14 cellular contexts compared by ENCODE assay signal in genomic region chr7:105963038-105963667, GRCh38. TPM values are rescaled to one million over a fixed set of nuclear protein-coding genes. Genes with fewer than 3 reads are reported as not detected.
DNase-seq lines count a peak whose midpoint lies in the region; ATAC-seq and TF ChIP-seq lines count a peak whose summit lies in the region.
"Had no signal": no experiment of that assay in that cellular context is flagged by ENCODE, and none has a peak within 500 bp of the region (broad histone marks: within the 10 kb centered on the region; RNA-seq: fewer than 3 reads in every experiment).

CDHR3 (plus strand) TSS chr7:105963264; CDS start chr7:105963319, 55 bp downstream.

- TF ChIP-seq CTCF in natural killer cell (IDR thresholded peaks at IDR 0.05) (no peak), upper lobe of right lung (IDR thresholded peaks at IDR 0.05) (no peak)

- H3K27ac ChIP-seq in upper lobe of right lung: no peak within 1 kb of the TSS
- H3K27ac ChIP-seq: KMS-11 had no signal

- H3K4me1 ChIP-seq in upper lobe of right lung: no peaks in the 10 kb centered on the region

- no peak for DNase-seq in natural killer cell
- no peak for DNase-seq in natural killer cell treated with Interleukin-12 subunit alpha and Interleukin-12 subunit beta and Interleukin-15 and Interleukin-18, amount 100 ng/mL, for 72 hours (ENCODE audit: low spot score)
- DNase-seq in astrocyte of the hippocampus (ENCODE audit: low read depth, low spot score): peak; percentile 5
- no peak for DNase-seq in mesenteric fat pad (ENCODE audit: low spot score)
- no peak for DNase-seq in upper lobe of right lung
- no peak for DNase-seq in erythroblast (lab: John Stamatoyannopoulos, UW)
- DNase-seq: activated CD4-positive, alpha-beta T cell treated with anti-CD3 and anti-CD28 coated beads, Interleukin-2, amount 50 U/mL, for 48 hours; NCI-H2227 treated with DMSO at 0.1 percent for 48 hours had no signal

- H3K9me3 Mint-ChIP-seq in natural killer cell: no peaks in the 10 kb centered on the region
- no peaks in the 10 kb centered on the region for H3K9me3 Mint-ChIP-seq in natural killer cell treated with Interleukin-12 subunit alpha and Interleukin-12 subunit beta and Interleukin-15 and Interleukin-18, amount 100 ng/mL, for 72 hours
- H3K9me3 Mint-ChIP-seq: activated T-helper 2 cell treated with anti-CD3 and anti-CD28 coated beads, Interferon-gamma antibody, Interleukin-2, Interleukin-4, amounts not matched to agents 10 μg/mL and 5 μg/mL and 100 μg/mL, durations not matched to agents 14 hours and 24 hours and 36 hours had no signal

- intact Hi-C loops in natural killer cell (cut with micrococcal nuclease) (no loop called here), upper lobe of right lung (cut with DNase I) (no loop called here)

- H3K4me1 Mint-ChIP-seq in natural killer cell: no peaks in the 10 kb centered on the region
- H3K4me1 Mint-ChIP-seq in natural killer cell treated with Interleukin-12 subunit alpha and Interleukin-12 subunit beta and Interleukin-15 and Interleukin-18, amount 100 ng/mL, for 72 hours (ENCODE audit: low read depth in 2 of 2): no peaks in the 10 kb centered on the region
- H3K4me1 Mint-ChIP-seq: brain had no signal

- no peaks in the 10 kb centered on the region for H3K9me3 ChIP-seq in upper lobe of right lung

- no peaks in the 10 kb centered on the region for H3K36me3 ChIP-seq in upper lobe of right lung

- no peak within 1 kb of the TSS for H3K4me3 ChIP-seq in upper lobe of right lung

- no peak within 1 kb of the TSS for H3K4me3 Mint-ChIP-seq in natural killer cell
- H3K4me3 Mint-ChIP-seq in natural killer cell treated with Interleukin-12 subunit alpha and Interleukin-12 subunit beta and Interleukin-15 and Interleukin-18, amount 100 ng/mL, for 72 hours: no peak within 1 kb of the TSS
- H3K4me3 Mint-ChIP-seq: brain had no signal

- H3K27ac Mint-ChIP-seq in natural killer cell: no peak within 1 kb of the TSS
- no peak within 1 kb of the TSS for H3K27ac Mint-ChIP-seq in natural killer cell treated with Interleukin-12 subunit alpha and Interleukin-12 subunit beta and Interleukin-15 and Interleukin-18, amount 100 ng/mL, for 72 hours
- H3K27ac Mint-ChIP-seq: activated T-helper 2 cell treated with anti-CD3 and anti-CD28 coated beads, Interferon-gamma antibody, Interleukin-2, Interleukin-4, amounts not matched to agents 10 μg/mL and 5 μg/mL and 100 μg/mL, durations not matched to agents 14 hours and 24 hours and 36 hours; brain had no signal

- no peak for TF ChIP-seq POLR2A in erythroblast (IDR thresholded peaks at IDR 0.05; ENCODE audit: low read length)

- H3K27me3 Mint-ChIP-seq in natural killer cell (ENCODE audit: low read depth in 2 of 2): peaks cover 5 to 10% of the 10 kb centered on the region in 2 donors
- no peaks in the 10 kb centered on the region for H3K27me3 Mint-ChIP-seq in natural killer cell treated with Interleukin-12 subunit alpha and Interleukin-12 subunit beta and Interleukin-15 and Interleukin-18, amount 100 ng/mL, for 72 hours
- H3K27me3 Mint-ChIP-seq: brain had no signal

- no peaks in the 10 kb centered on the region for H3K36me3 Mint-ChIP-seq in natural killer cell
- H3K36me3 Mint-ChIP-seq in natural killer cell treated with Interleukin-12 subunit alpha and Interleukin-12 subunit beta and Interleukin-15 and Interleukin-18, amount 100 ng/mL, for 72 hours: no peaks in the 10 kb centered on the region
- H3K36me3 Mint-ChIP-seq: brain had no signal

- no peaks in the 10 kb centered on the region for H3K27me3 ChIP-seq in upper lobe of right lung

- ATAC-seq in natural killer cell (no peak), upper lobe of right lung (peak; percentile 87), HG02870 (IDR thresholded peaks at IDR 0.05; ENCODE audit: unreplicated experiment) (no peak), GM21528 (IDR thresholded peaks at IDR 0.05; ENCODE audit: low FRiP score, unreplicated experiment) (no peak)
- ATAC-seq in natural killer cell treated with Interleukin-12 subunit alpha and Interleukin-12 subunit beta and Interleukin-15 and Interleukin-18, amount 100 ng/mL, for 72 hours: no peak
- ATAC-seq: left lobe of liver had no signal

RNA-seq across cellular contexts. Expression of gene CDHR3, which starts in this region (rescaled TPM):
- total RNA-seq in natural killer cell: 10 to 100 TPM in 2 of 3 donors, 1 to 10 TPM in 1; 9.2 to 12.4 (median 10.2) TPM
- total RNA-seq in natural killer cell treated with Interleukin-12 subunit alpha and Interleukin-12 subunit beta and Interleukin-15 and Interleukin-18, amount 100 ng/mL, for 72 hours: not detected
- 35.7 TPM for total RNA-seq in mesenteric fat pad
- total RNA-seq in upper lobe of right lung: 1.4 TPM
